Comparison of ENCODE assay signal across 20 cellular contexts in genomic region chr22:36930041-36930935, GRCh38. TPM values are rescaled to one million over a fixed set of nuclear protein-coding genes. Genes with fewer than 3 reads are reported as not detected.
"Had no signal": no experiment of that assay in that cellular context is flagged by ENCODE, and none has a peak within 500 bp of the region (broad histone marks: within the 10 kb centered on the region; RNA-seq: fewer than 3 reads in every experiment).

No MANE protein-coding gene starts in this region.

- H3K4me1 ChIP-seq: colonic mucosa, gastrocnemius medialis, prostate gland, spleen, suprapubic skin had no signal

- H3K36me3 ChIP-seq: cardiac muscle cell, colonic mucosa, gastrocnemius medialis, prostate gland had no signal

- DNase-seq: activated CD4-positive, alpha-beta T cell treated with anti-CD3 and anti-CD28 coated beads for 48 hours; activated CD8-positive, alpha-beta T cell treated with anti-CD3 and anti-CD28 coated beads, Interleukin-2, amount 10 ng/mL, durations not matched to agents 7 days and 5 days; activated naive CD4-positive, alpha-beta T cell treated with anti-CD3 and anti-CD28 coated beads for 36 hours; colonic mucosa; effector memory CD4-positive, alpha-beta T cell; gastrocnemius medialis; islet precursor cell; left ventricle myocardium superior; spleen; stimulated activated CD4-positive, alpha-beta T cell treated with anti-CD3 and anti-CD28 coated beads, Interleukin-1b, Interleukin-23, amount 100 ng/mL, for 48 hours; stimulated activated naive CD8-positive, alpha-beta T cell treated with anti-CD3 and anti-CD28 coated beads, Interleukin-15, Interleukin-2, amounts not matched to agents 100 U/mL and 50 U/mL, for 24 hours; T-cell; T1000 had no signal

- H3K27me3 ChIP-seq: cardiac muscle cell, colonic mucosa, spleen had no signal

- H3K4me3 ChIP-seq: cardiac muscle cell, colonic mucosa, gastrocnemius medialis, prostate gland, spleen, suprapubic skin had no signal

- H3K9me3 ChIP-seq: colonic mucosa, gastrocnemius medialis, prostate gland, spleen, suprapubic skin had no signal

- ATAC-seq: activated CD8-positive, alpha-beta T cell treated with anti-CD3 and anti-CD28 coated beads, Interleukin-2, amount 10 ng/mL, durations not matched to agents 7 days and 5 days; gastrocnemius medialis; left ventricle myocardium superior; sciatic nerve; stimulated activated naive CD8-positive, alpha-beta T cell treated with anti-CD3 and anti-CD28 coated beads, Interleukin-15, Interleukin-2, amounts not matched to agents 100 U/mL and 50 U/mL, for 24 hours had no signal

- H3K27ac ChIP-seq: cardiac muscle cell, colonic mucosa, epithelial cell of prostate, gastrocnemius medialis, prostate gland, spleen, suprapubic skin, VCaP had no signal

RNA-seq across cellular contexts. Expression of gene CSF2RB, which starts 16.9 kb away (rescaled TPM):
- total RNA-seq: myocyte had no signal
- polyA plus RNA-seq: cardiac muscle cell had no signal
